Comparison of ENCODE assay signal across 23 cellular contexts in the genomic region with DNA sequence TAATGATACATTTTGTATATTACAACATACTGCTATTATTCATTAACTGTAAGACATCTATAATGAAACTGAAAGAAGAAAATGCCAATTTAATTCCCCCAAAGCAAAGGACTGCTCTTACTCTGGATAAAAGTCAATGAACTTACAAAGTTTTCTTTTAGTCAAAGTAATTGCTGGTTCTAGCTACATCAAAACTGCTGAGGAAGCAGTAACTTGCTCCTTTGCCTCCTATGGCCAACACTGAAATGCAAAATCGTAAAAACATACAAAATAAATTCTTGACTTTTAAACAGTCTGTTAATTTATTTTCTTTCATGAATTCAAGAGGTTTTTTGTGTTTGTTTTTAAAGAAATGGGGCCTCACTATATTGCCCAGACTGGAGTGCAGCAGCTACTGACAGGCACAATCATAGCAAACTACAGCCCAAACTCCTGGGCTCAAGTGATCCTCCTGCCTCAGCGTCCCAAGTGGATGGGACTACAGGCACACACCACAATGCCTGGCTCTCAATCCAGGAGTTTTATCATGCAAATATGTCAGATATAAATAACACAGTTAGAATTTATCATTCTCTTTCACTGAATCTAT.
"Had no signal": no experiment of that assay in that cellular context is flagged by ENCODE, and none has a peak within 500 bp of the region (broad histone marks: within the 10 kb centered on the region; RNA-seq: fewer than 3 reads in every experiment).

No MANE protein-coding gene starts in this region.

- ATAC-seq: activated CD8-positive, alpha-beta T cell treated with anti-CD3 and anti-CD28 coated beads for 36 hours; activated naive CD4-positive, alpha-beta T cell treated with anti-CD3 and anti-CD28 coated beads, Interleukin-2, amount 50 U/mL, for 72 hours; foreskin keratinocyte; heart left ventricle; right cardiac atrium had no signal

- H3K27me3 ChIP-seq: esophagus muscularis mucosa, foreskin keratinocyte, heart left ventricle, spleen, transverse colon had no signal

- H3K27ac ChIP-seq: esophagus muscularis mucosa, foreskin keratinocyte, heart left ventricle, left ventricle myocardium inferior, transverse colon had no signal

- H3K27ac Mint-ChIP-seq: activated CD4-positive, alpha-beta T cell treated with anti-CD3 and anti-CD28 coated beads, Interleukin-2, amount 10 ng/mL, durations not matched to agents 7 days and 5 days; activated CD8-positive, alpha-beta T cell treated with anti-CD3 and anti-CD28 coated beads for 36 hours; activated naive CD4-positive, alpha-beta T cell treated with anti-CD3 and anti-CD28 coated beads, Interleukin-2, amount 50 U/mL, for 72 hours; activated T-cell treated with anti-CD3 and anti-CD28 coated beads, Interleukin-2, amount 50 U/mL, for 72 hours; nephron had no signal

- FAIRE-seq: bronchial epithelial cell, colon, urothelium cell line had no signal

- DNase-seq: activated CD4-positive, alpha-beta T cell treated with anti-CD3 and anti-CD28 coated beads, Interleukin-2, amount 10 ng/mL, durations not matched to agents 7 days and 5 days; activated CD4-positive, CD25-positive, alpha-beta regulatory T cell treated with anti-CD3 and anti-CD28 coated beads, Interleukin-2, amount 50 U/mL, for 72 hours; activated CD8-positive, alpha-beta T cell treated with anti-CD3 and anti-CD28 coated beads for 36 hours; activated naive CD4-positive, alpha-beta T cell; activated T-cell treated with anti-CD3 and anti-CD28 coated beads for 4 hours; activated T-cell treated with anti-CD3 and anti-CD28 coated beads, Interleukin-2, amount 50 U/mL, for 72 hours; anterior cingulate cortex; dermis blood vessel endothelial cell; effector CD4-positive, alpha-beta T cell; foreskin keratinocyte; heart left ventricle; left ventricle myocardium inferior; posterior cingulate gyrus; right cardiac atrium; spleen; stimulated activated naive CD4-positive, alpha-beta T cell treated with Interleukin-2 at 50 U/mL for 16 hours; transverse colon had no signal

- H3K4me1 ChIP-seq: esophagus muscularis mucosa, foreskin keratinocyte, spleen had no signal

- H3K4me3 ChIP-seq: esophagus muscularis mucosa, heart left ventricle, left ventricle myocardium inferior, spleen, transverse colon had no signal

- H3K36me3 Mint-ChIP-seq: activated naive CD4-positive, alpha-beta T cell treated with anti-CD3 and anti-CD28 coated beads, Interleukin-2, amount 50 U/mL, for 72 hours had no signal

- H3K4me1 Mint-ChIP-seq: activated CD4-positive, alpha-beta T cell treated with anti-CD3 and anti-CD28 coated beads, Interleukin-2, amount 10 ng/mL, durations not matched to agents 7 days and 5 days; nephron had no signal

- H3K4me3 Mint-ChIP-seq: activated CD4-positive, alpha-beta T cell treated with anti-CD3 and anti-CD28 coated beads, Interleukin-2, amount 10 ng/mL, durations not matched to agents 7 days and 5 days; activated CD8-positive, alpha-beta T cell treated with anti-CD3 and anti-CD28 coated beads for 36 hours; activated T-cell treated with anti-CD3 and anti-CD28 coated beads, Interleukin-2, amount 50 U/mL, for 72 hours; nephron had no signal

- H3K9me3 ChIP-seq: esophagus muscularis mucosa, heart left ventricle, left ventricle myocardium inferior, spleen, transverse colon had no signal

- H3K27me3 Mint-ChIP-seq: activated CD4-positive, alpha-beta T cell treated with anti-CD3 and anti-CD28 coated beads, Interleukin-2, amount 10 ng/mL, durations not matched to agents 7 days and 5 days; activated CD8-positive, alpha-beta T cell treated with anti-CD3 and anti-CD28 coated beads for 36 hours had no signal

- H3K9me3 Mint-ChIP-seq: activated CD4-positive, alpha-beta T cell treated with anti-CD3 and anti-CD28 coated beads, Interleukin-2, amount 10 ng/mL, durations not matched to agents 7 days and 5 days; activated CD8-positive, alpha-beta T cell treated with anti-CD3 and anti-CD28 coated beads for 36 hours; activated naive CD4-positive, alpha-beta T cell treated with anti-CD3 and anti-CD28 coated beads, Interleukin-2, amount 50 U/mL, for 72 hours; activated T-cell treated with anti-CD3 and anti-CD28 coated beads, Interleukin-2, amount 50 U/mL, for 72 hours; nephron had no signal
